In genomic region chrX:152989292-152989658, GRCh38 we compare ENCODE assay signal across 11 cellular contexts. TPM values are rescaled to one million over a fixed set of nuclear protein-coding genes. Genes with fewer than 3 reads are reported as not detected.
DNase-seq lines count a peak whose midpoint lies in the region; ATAC-seq and TF ChIP-seq lines count a peak whose summit lies in the region.
"Had no signal": no experiment of that assay in that cellular context is flagged by ENCODE, and none has a peak within 500 bp of the region (broad histone marks: within the 10 kb centered on the region; RNA-seq: fewer than 3 reads in every experiment).

No MANE protein-coding gene starts in this region.

- H3K27me3 ChIP-seq in mesendoderm (ENCODE audit: insufficient read depth, low read length, poor library complexity) (no peaks in the 10 kb centered on the region), gastroesophageal sphincter (no peaks in the 10 kb centered on the region)

- no peak overlapping the region for H2AK5ac ChIP-seq in mesendoderm (ENCODE audit: low read length)

- H2BK5ac ChIP-seq in mesendoderm (ENCODE audit: low read length): no peak overlapping the region

- no peak overlapping the region for H4K8ac ChIP-seq in mesendoderm (ENCODE audit: low read depth, low read length)

- peak; percentile 1 for DNase-seq in Daoy (ENCODE audit: low read depth)
- no peak for DNase-seq in activated B cell treated with CpG ODN at 0.5 μM for 24 hours
- peak; percentile 1 for DNase-seq in mesendoderm
- no peak for DNase-seq in activated CD8-positive, alpha-beta T cell treated with anti-CD3 and anti-CD28 coated beads for 36 hours
- DNase-seq in activated T-helper 2 cell treated with anti-CD3 and anti-CD28 coated beads, Interferon-gamma antibody, Interleukin-2, Interleukin-4, amounts not matched to agents 10 μg/mL and 5 μg/mL and 100 μg/mL, durations not matched to agents 14 hours and 24 hours and 36 hours (ENCODE audit: low spot score): no peak
- DNase-seq: NCI-H1092 treated with DMSO at 0.1 percent for 48 hours had no signal

- no peak overlapping the region for H2BK15ac ChIP-seq in mesendoderm (replicated peaks; ENCODE audit: low read depth)

- H3K9me3 Mint-ChIP-seq in activated B cell treated with CpG ODN at 0.5 μM for 24 hours: no peaks in the 10 kb centered on the region
- H3K9me3 Mint-ChIP-seq in activated CD8-positive, alpha-beta T cell treated with anti-CD3 and anti-CD28 coated beads for 36 hours: no peaks in the 10 kb centered on the region
- H3K9me3 Mint-ChIP-seq in activated T-helper 2 cell treated with anti-CD3 and anti-CD28 coated beads, Interferon-gamma antibody, Interleukin-2, Interleukin-4, amounts not matched to agents 10 μg/mL and 5 μg/mL and 100 μg/mL, durations not matched to agents 14 hours and 24 hours and 36 hours: no peaks in the 10 kb centered on the region

- H2BK120ac ChIP-seq in mesendoderm (ENCODE audit: low read depth, low read length): no peak overlapping the region

- H3K9ac ChIP-seq in mesendoderm (ENCODE audit: low read length): no peak overlapping the region

- no CpG with 5 or more reads among the region's 8 CpGs for WGBS in mesendoderm (ENCODE audit: extremely low coverage, insufficient coverage, low lambda C conversion rate)
- WGBS in gastroesophageal sphincter (ENCODE audit: low coverage in 1 of 2), 2 donors: 10 to 36% methylated on average over 4 to 6 of the region's 8 CpGs

- POLR2A ChIA-PET in activated B cell treated with CpG ODN at 0.5 μM for 24 hours (lab: Charles Lee): no interaction called here
- POLR2A ChIA-PET in activated CD8-positive, alpha-beta T cell treated with anti-CD3 and anti-CD28 coated beads for 36 hours (lab: Charles Lee): no interaction called here

- no peak overlapping the region for H3K56ac ChIP-seq in mesendoderm (ENCODE audit: low read length)

- no peak for TF ChIP-seq POLR2A in gastroesophageal sphincter (IDR thresholded peaks at IDR 0.05)

- no peaks in the 10 kb centered on the region for H3K9me3 ChIP-seq in gastroesophageal sphincter
- H3K9me3 ChIP-seq: prostate gland had no signal

- no peak overlapping the region for H3K27ac ChIP-seq in mesendoderm (ENCODE audit: low read depth, low read length)
- H3K27ac ChIP-seq in gastroesophageal sphincter: no peak overlapping the region
- H3K27ac ChIP-seq: prostate gland had no signal

- no peaks in the 10 kb centered on the region for H3K27me3 Mint-ChIP-seq in activated B cell treated with CpG ODN at 0.5 μM for 24 hours
- H3K27me3 Mint-ChIP-seq in activated CD8-positive, alpha-beta T cell treated with anti-CD3 and anti-CD28 coated beads for 36 hours: no peaks in the 10 kb centered on the region
- H3K27me3 Mint-ChIP-seq in activated T-helper 2 cell treated with anti-CD3 and anti-CD28 coated beads, Interferon-gamma antibody, Interleukin-2, Interleukin-4, amounts not matched to agents 10 μg/mL and 5 μg/mL and 100 μg/mL, durations not matched to agents 14 hours and 24 hours and 36 hours (ENCODE audit: low read depth): no peaks in the 10 kb centered on the region

- H3K4me3 ChIP-seq in mesendoderm (ENCODE audit: low read length) (no peak overlapping the region), gastroesophageal sphincter (no peak overlapping the region)
- H3K4me3 ChIP-seq: prostate gland had no signal

- H3K18ac ChIP-seq in mesendoderm (ENCODE audit: low read length): no peak overlapping the region

- H3K79me1 ChIP-seq in mesendoderm (ENCODE audit: low read length): no peaks in the 10 kb centered on the region

- no peak for TF ChIP-seq CTCF in activated B cell treated with CpG ODN at 0.5 μM for 24 hours (IDR thresholded peaks at IDR 0.05)
- TF ChIP-seq CTCF in activated CD8-positive, alpha-beta T cell treated with anti-CD3 and anti-CD28 coated beads for 36 hours (IDR thresholded peaks at IDR 0.05): no peak
- TF ChIP-seq CTCF in gastroesophageal sphincter (IDR thresholded peaks at IDR 0.05): no peak

- no peak overlapping the region for H3K4ac ChIP-seq in mesendoderm (ENCODE audit: low read depth, low read length)

- ATAC-seq in GM19351 (IDR thresholded peaks at IDR 0.05; ENCODE audit: unreplicated experiment) (peak; percentile 26), activated B cell treated with CpG ODN at 0.5 μM for 24 hours (ENCODE audit: low read depth) (peak; percentile 80), gastroesophageal sphincter (no peak)
- ATAC-seq in activated CD8-positive, alpha-beta T cell treated with anti-CD3 and anti-CD28 coated beads for 36 hours: no peak

- peaks cover 17% of the 10 kb centered on the region for H3K4me1 Mint-ChIP-seq in activated B cell treated with CpG ODN at 0.5 μM for 24 hours
- no peaks in the 10 kb centered on the region for H3K4me1 Mint-ChIP-seq in activated CD8-positive, alpha-beta T cell treated with anti-CD3 and anti-CD28 coated beads for 36 hours (ENCODE audit: low read depth)
- peaks cover 5% of the 10 kb centered on the region for H3K4me1 Mint-ChIP-seq in activated T-helper 2 cell treated with anti-CD3 and anti-CD28 coated beads, Interferon-gamma antibody, Interleukin-2, Interleukin-4, amounts not matched to agents 10 μg/mL and 5 μg/mL and 100 μg/mL, durations not matched to agents 14 hours and 24 hours and 36 hours (ENCODE audit: low read depth)
- H3K4me1 Mint-ChIP-seq: brain had no signal

- H3K4me1 ChIP-seq in mesendoderm (ENCODE audit: control insufficient read depth, low read depth, low read length) (no peaks in the 10 kb centered on the region), gastroesophageal sphincter (no peaks in the 10 kb centered on the region)
- H3K4me1 ChIP-seq: prostate gland had no signal

- H3K27ac Mint-ChIP-seq in activated B cell treated with CpG ODN at 0.5 μM for 24 hours: peak overlapping the region; percentile 82
- H3K27ac Mint-ChIP-seq in activated CD8-positive, alpha-beta T cell treated with anti-CD3 and anti-CD28 coated beads for 36 hours: no peak overlapping the region
- no peak overlapping the region for H3K27ac Mint-ChIP-seq in activated T-helper 2 cell treated with anti-CD3 and anti-CD28 coated beads, Interferon-gamma antibody, Interleukin-2, Interleukin-4, amounts not matched to agents 10 μg/mL and 5 μg/mL and 100 μg/mL, durations not matched to agents 14 hours and 24 hours and 36 hours
- H3K27ac Mint-ChIP-seq: brain had no signal

- intact Hi-C loops in activated B cell treated with CpG ODN at 0.5 μM for 24 hours (cut with micrococcal nuclease): no loop called here
- intact Hi-C loops in activated CD8-positive, alpha-beta T cell treated with anti-CD3 and anti-CD28 coated beads for 36 hours (cut with micrococcal nuclease): no loop called here
- intact Hi-C loops in activated T-helper 2 cell treated with anti-CD3 and anti-CD28 coated beads, Interferon-gamma antibody, Interleukin-2, Interleukin-4, amounts not matched to agents 10 μg/mL and 5 μg/mL and 100 μg/mL, durations not matched to agents 14 hours and 24 hours and 36 hours (cut with micrococcal nuclease): no loop called here

- peak overlapping the region; percentile 69 for H3K4me3 Mint-ChIP-seq in activated B cell treated with CpG ODN at 0.5 μM for 24 hours
- H3K4me3 Mint-ChIP-seq in activated CD8-positive, alpha-beta T cell treated with anti-CD3 and anti-CD28 coated beads for 36 hours: no peak overlapping the region
- no peak overlapping the region for H3K4me3 Mint-ChIP-seq in activated T-helper 2 cell treated with anti-CD3 and anti-CD28 coated beads, Interferon-gamma antibody, Interleukin-2, Interleukin-4, amounts not matched to agents 10 μg/mL and 5 μg/mL and 100 μg/mL, durations not matched to agents 14 hours and 24 hours and 36 hours (ENCODE audit: low read depth)
- H3K4me3 Mint-ChIP-seq: brain had no signal

- H4K5ac ChIP-seq in mesendoderm (ENCODE audit: low read length): no peak overlapping the region

- no peaks in the 10 kb centered on the region for H3K36me3 Mint-ChIP-seq in activated B cell treated with CpG ODN at 0.5 μM for 24 hours (ENCODE audit: low read depth)
- H3K36me3 Mint-ChIP-seq in activated CD8-positive, alpha-beta T cell treated with anti-CD3 and anti-CD28 coated beads for 36 hours (ENCODE audit: low read depth): no peaks in the 10 kb centered on the region
- H3K36me3 Mint-ChIP-seq in activated T-helper 2 cell treated with anti-CD3 and anti-CD28 coated beads, Interferon-gamma antibody, Interleukin-2, Interleukin-4, amounts not matched to agents 10 μg/mL and 5 μg/mL and 100 μg/mL, durations not matched to agents 14 hours and 24 hours and 36 hours (ENCODE audit: low read depth): no peaks in the 10 kb centered on the region
- H3K36me3 Mint-ChIP-seq: brain had no signal

- TF ChIP-seq EP300 in gastroesophageal sphincter (IDR thresholded peaks at IDR 0.05): no peak

- H3K4me2 ChIP-seq in mesendoderm (ENCODE audit: low read length): no peak overlapping the region

- H3K36me3 ChIP-seq in mesendoderm (ENCODE audit: control insufficient read depth, insufficient read depth, low read length) (no peaks in the 10 kb centered on the region), gastroesophageal sphincter (no peaks in the 10 kb centered on the region)
- H3K36me3 ChIP-seq: prostate gland had no signal

- H3K79me2 ChIP-seq in mesendoderm (ENCODE audit: control insufficient read depth, insufficient read depth, low read length): no peaks in the 10 kb centered on the region

- no peak overlapping the region for H3K23ac ChIP-seq in mesendoderm (ENCODE audit: low read length)

- CTCF ChIA-PET in activated B cell treated with CpG ODN at 0.5 μM for 24 hours (lab: Charles Lee): no interaction called here
- CTCF ChIA-PET in activated CD8-positive, alpha-beta T cell treated with anti-CD3 and anti-CD28 coated beads for 36 hours (lab: Charles Lee): no interaction called here

RNA-seq across cellular contexts. Expression of gene PNMA5, which starts 4.6 kb away (rescaled TPM):
- total RNA-seq in Daoy (2014; rRNA removed; shearing (Covaris generic)): not detected in 2 replicates
- total RNA-seq in activated B cell treated with CpG ODN at 0.5 μM for 24 hours (0.27 TPM in 1 of 2 replicates, not detected in the other), gastroesophageal sphincter (not detected)
- 0.07 TPM for polyA plus RNA-seq in mesendoderm (2013, experiment 1 of 2)
- 0.14 TPM for polyA plus RNA-seq in mesendoderm (2013, experiment 2 of 2)
- total RNA-seq in activated CD8-positive, alpha-beta T cell treated with anti-CD3 and anti-CD28 coated beads for 36 hours: not detected
- not detected in 2 replicates for total RNA-seq in activated T-helper 2 cell treated with anti-CD3 and anti-CD28 coated beads, Interferon-gamma antibody, Interleukin-2, Interleukin-4, amounts not matched to agents 10 μg/mL and 5 μg/mL and 100 μg/mL, durations not matched to agents 14 hours and 24 hours and 36 hours
- total RNA-seq: mesenteric fat pad had no signal

Comparison
In these comparisons a context has a peak if more than half of its experiments do, and no peak if none do; other contexts are left out.
1. DNase-seq: peak in Daoy (single experiment) and mesendoderm (single experiment); none in activated B cell treated with CpG ODN at 0.5 μM for 24 hours (single experiment), activated CD8-positive, alpha-beta T cell treated with anti-CD3 and anti-CD28 coated beads for 36 hours (single experiment) and activated T-helper 2 cell treated with anti-CD3 and anti-CD28 coated beads, Interferon-gamma antibody, Interleukin-2, Interleukin-4, amounts not matched to agents 10 μg/mL and 5 μg/mL and 100 μg/mL, durations not matched to agents 14 hours and 24 hours and 36 hours (single experiment).
2. ATAC-seq: peak in GM19351 (single experiment) and activated B cell treated with CpG ODN at 0.5 μM for 24 hours (single experiment); none in activated CD8-positive, alpha-beta T cell treated with anti-CD3 and anti-CD28 coated beads for 36 hours (single experiment) and gastroesophageal sphincter (single experiment).